13 cellular contexts compared by ENCODE assay signal in genomic region chr13:73138276-73138950, GRCh38.
A peak's percentile ranks its signal among the peaks of the same experiment; 100 is the strongest.
DNase-seq lines count a peak whose midpoint lies in the region; ATAC-seq, FAIRE-seq and TF ChIP-seq lines count a peak whose summit lies in the region.
"Had no signal": no experiment of that assay in that cellular context is flagged by ENCODE, and none has a peak within 500 bp of the region (broad histone marks: within the 10 kb centered on the region; RNA-seq: fewer than 3 reads in every experiment).

No MANE protein-coding gene starts in this region.

- TF ChIP-seq EP300 in transverse colon (IDR thresholded peaks at IDR 0.05; ENCODE audit: low read depth) = no peak

- POLR2A ChIA-PET in HEK293T (lab: Yijun Ruan, JAX) = no interaction called here

- CTCF ChIA-PET in HEK293T (lab: Yijun Ruan, JAX) = no interaction called here

- no peaks in the 10 kb centered on the region for H3K4me1 Mint-ChIP-seq in T-helper 17 cell

- peak overlapping the region; percentile 74 to 86 (median 82) for H3K27ac ChIP-seq in transverse colon
- H3K27ac ChIP-seq: spleen had no signal

- TF ChIP-seq CTCF in transverse colon (IDR thresholded peaks at IDR 0.05) = no peak

- H3K27ac Mint-ChIP-seq in T-helper 17 cell = no peak overlapping the region
- H3K27ac Mint-ChIP-seq: activated T-cell treated with anti-CD3 and anti-CD28 coated beads, Interleukin-2, amount 50 U/mL, for 72 hours had no signal

- in situ Hi-C loops in transverse colon (cut with MboI; ENCODE audit: low pct_ligation_motif_present in 1 of 4, low pct_unique_long_range_greater_than_20kb in 1 of 4, low sequenced_read_pairs in 3 of 4) = no loop called here

- intact Hi-C loops in transverse colon (cut with DNase I; ENCODE audit: low total_unique reads) = no loop called here

- DNase-seq in HEK293T (ENCODE audit: extremely low spot score) (peak; percentile 62), T1000 (lab: John Stamatoyannopoulos, UW) (peak; percentile 22), iris pigment epithelial cell (ENCODE audit: low read depth) (peak; percentile 81), transverse colon (no peak), H54 (ENCODE audit: insufficient read length, low spot score) (no peak), T-helper 17 cell (no peak)
- no peak for DNase-seq in activated naive CD4-positive, alpha-beta T cell treated with anti-CD3 and anti-CD28 coated beads, Interleukin-2, amount 50 U/mL, for 16 hours
- DNase-seq: activated T-cell treated with anti-CD3 and anti-CD28 coated beads, Interleukin-2, amount 50 U/mL, for 72 hours; cerebellar nuclear complex; NCI-H1436; spleen; stimulated activated CD8-positive, alpha-beta memory T cell treated with anti-CD3 and anti-CD28 coated beads, Interleukin-4, amount 100 ng/mL, for 48 hours had no signal

- H3K27me3 ChIP-seq in transverse colon = no peaks in the 10 kb centered on the region

- H3K27me3 Mint-ChIP-seq in T-helper 17 cell = peaks cover 17% of the 10 kb centered on the region

- H3K4me3 Mint-ChIP-seq in T-helper 17 cell = no peak overlapping the region
- H3K4me3 Mint-ChIP-seq: activated T-cell treated with anti-CD3 and anti-CD28 coated beads, Interleukin-2, amount 50 U/mL, for 72 hours had no signal

- H3K9me3 ChIP-seq in transverse colon (no peaks in the 10 kb centered on the region), T-helper 17 cell (ENCODE audit: control insufficient read depth, low read length, poor library complexity, severe bottlenecking) (no peaks in the 10 kb centered on the region)

- H3K4me1 ChIP-seq in transverse colon = peaks cover 0 to 53% (median 30%) of the 10 kb centered on the region in 4 donors
- H3K4me1 ChIP-seq: spleen had no signal

- no peaks in the 10 kb centered on the region for H3K36me3 Mint-ChIP-seq in T-helper 17 cell (ENCODE audit: low read depth)

- peak overlapping the region in 1 of 4 donors; percentile 12 for H3K4me3 ChIP-seq in transverse colon
- H3K4me3 ChIP-seq: spleen had no signal

- no peaks in the 10 kb centered on the region for H3K36me3 ChIP-seq in transverse colon
- H3K36me3 ChIP-seq: spleen had no signal

- 41 to 46% methylated on average over 5 to 12 of the region's 12 CpGs for WGBS in transverse colon (ENCODE audit: low coverage in 1 of 2), 2 donors

- ATAC-seq in T-helper 17 cell = no peak
- ATAC-seq: activated T-cell treated with anti-CD3 and anti-CD28 coated beads, Interleukin-2, amount 50 U/mL, for 72 hours; Panc1 had no signal

- FAIRE-seq in H54 (lab: Jason Lieb, UNC) = no peak

- TF ChIP-seq POLR2A in transverse colon (IDR thresholded peaks at IDR 0.05) (no peak), H54 (IDR thresholded peaks at IDR 0.05; ENCODE audit: low read depth, low read length) (no peak)

TF ChIP-seq in HEK293T, 16 proteins besides CTCF, POLR2A, EP300 and RAD21:
- TF ChIP-seq LEF1 (IDR thresholded peaks at IDR 0.05; ENCODE audit: borderline replicate concordance) (no peak), L3MBTL2 (conservative IDR thresholded peaks at IDR 0.05) (peak; percentile 30; the same call in 1 of the 2 replicates), FOXA1 (IDR thresholded peaks at IDR 0.05) (0 out of 2 replicates have a peak, but pooled peaks have one; percentile 45)

Comparison
In these comparisons a context has a peak if more than half of its experiments do, and no peak if none do; other contexts are left out.
1. DNase-seq: peak in HEK293T (single experiment), T1000 (single experiment) and iris pigment epithelial cell (single experiment); none in transverse colon (single experiment), H54 (single experiment), T-helper 17 cell (0 of 3) and activated naive CD4-positive, alpha-beta T cell treated with anti-CD3 and anti-CD28 coated beads, Interleukin-2, amount 50 U/mL, for 16 hours (single experiment).